Comparison of ENCODE assay signal across 1 cellular context in genomic region chr19:16449330-16449961, GRCh38.
TF ChIP-seq lines count a peak whose summit lies in the region.

No MANE protein-coding gene starts in this region.

TF ChIP-seq in GM12878, 131 proteins besides CTCF, POLR2A, EP300 and RAD21 (continued from another document and continues in another):
- TF ChIP-seq ATF2 (IDR thresholded peaks at IDR 0.05; ENCODE audit: low read length) (peak; percentile 85), ZNF687 (IDR thresholded peaks at IDR 0.05) (peak; percentile 59; the same call in 1 of the 2 replicates), SREBF1 (IDR thresholded peaks at IDR 0.05; ENCODE audit: low read length) (no peak), ZNF592 (IDR thresholded peaks at IDR 0.05) (peak; percentile 29; the same call in 1 of the 2 replicates), BACH1 (IDR thresholded peaks at IDR 0.05; ENCODE audit: borderline replicate concordance) (no peak), MEF2B (IDR thresholded peaks at IDR 0.05; ENCODE audit: partially characterized antibody, poor library complexity, severe bottlenecking) (peak; percentile 70), RFX5 (IDR thresholded peaks at IDR 0.05; ENCODE audit: low read depth, low read length) (no peak), TAF1 (IDR thresholded peaks at IDR 0.05; ENCODE audit: borderline replicate concordance, low read depth, low read length) (no peak), IRF4 (IDR thresholded peaks at IDR 0.05; ENCODE audit: low read depth, low read length) (0 out of 2 replicates have a peak, but pooled peaks have one; percentile 61), POLR2AphosphoS5 (IDR thresholded peaks at IDR 0.05; ENCODE audit: low read length) (peak; percentile 34; the same call in 1 of the 2 replicates), ZNF274 (IDR thresholded peaks at IDR 0.05; ENCODE audit: insufficient read depth, insufficient read length) (no peak), NBN (IDR thresholded peaks at IDR 0.05) (peak; percentile 78; the same call in 1 of the 2 replicates), MXI1 (IDR thresholded peaks at IDR 0.05; ENCODE audit: low read depth, low read length) (no peak), JUND (IDR thresholded peaks at IDR 0.05; ENCODE audit: low read depth, low read length) (no peak), TCF3 (IDR thresholded peaks at IDR 0.05; ENCODE audit: borderline replicate concordance, insufficient read depth, low read depth, low read length) (peak; percentile 73), PAX8 (IDR thresholded peaks at IDR 0.05) (no peak), SKIL (IDR thresholded peaks at IDR 0.05; ENCODE audit: low read depth, poor library complexity, severe bottlenecking) (peak; percentile 70), SUZ12 (IDR thresholded peaks at IDR 0.05; ENCODE audit: unreplicated experiment) (no peak), USF2 (IDR thresholded peaks at IDR 0.05; ENCODE audit: borderline replicate concordance, low read depth, low read length) (no peak), SP1 (IDR thresholded peaks at IDR 0.05; ENCODE audit: low read depth, low read length) (peak; percentile 50), WRNIP1 (IDR thresholded peaks at IDR 0.05; ENCODE audit: borderline replicate concordance, low read depth, low read length) (no peak), ZZZ3 (IDR thresholded peaks at IDR 0.05; ENCODE audit: control insufficient read depth, insufficient read length, low read depth) (no peak), KAT2A (conservative IDR thresholded peaks at IDR 0.05; ENCODE audit: control insufficient read depth, low read depth, low read length) (no peak), MYC (IDR thresholded peaks at IDR 0.05; ENCODE audit: insufficient read depth, insufficient read length, insufficient replicate concordance, low read length, severe bottlenecking) (no peak), MTA2 (IDR thresholded peaks at IDR 0.05; ENCODE audit: low read depth) (peak; percentile 91), TARDBP (IDR thresholded peaks at IDR 0.05; ENCODE audit: borderline replicate concordance) (no peak), BCLAF1 (IDR thresholded peaks at IDR 0.05) (no peak), ZBTB33 (IDR thresholded peaks at IDR 0.05) (no peak), SMARCA5 (IDR thresholded peaks at IDR 0.05) (peak; percentile 99), MTA3 (IDR thresholded peaks at IDR 0.05; ENCODE audit: borderline replicate concordance, low read length) (peak; percentile 59; the same call in 1 of the 2 replicates), CREM (IDR thresholded peaks at IDR 0.05; ENCODE audit: low read depth) (peak; percentile 60), SIN3A (IDR thresholded peaks at IDR 0.05; ENCODE audit: low read depth, low read length) (0 out of 2 replicates have a peak, but pooled peaks have one; percentile 49), SMC3 (IDR thresholded peaks at IDR 0.05; ENCODE audit: borderline replicate concordance, low read length) (no peak), IRF5 (IDR thresholded peaks at IDR 0.05; ENCODE audit: borderline replicate concordance) (no peak), SMAD5 (IDR thresholded peaks at IDR 0.05; ENCODE audit: low read depth) (no peak), FOS (IDR thresholded peaks at IDR 0.05; ENCODE audit: borderline replicate concordance, extremely low read depth, insufficient read length) (no peak), IKZF1 (conservative IDR thresholded peaks at IDR 0.05) (peak; percentile 57), EGR1 (IDR thresholded peaks at IDR 0.05; ENCODE audit: borderline replicate concordance in 1 of 2, low read depth in 2 of 2, low read length in 2 of 2) (no peak), ATF7 (IDR thresholded peaks at IDR 0.05; ENCODE audit: low read depth) (peak; percentile 89), ZSCAN29 (IDR thresholded peaks at IDR 0.05) (no peak; the same call in 1 of the 2 replicates), STAT1 (conservative IDR thresholded peaks at IDR 0.05) (no peak), STAT3 (IDR thresholded peaks at IDR 0.05; ENCODE audit: low read depth, low read length) (0 out of 2 replicates have a peak, but pooled peaks have one; percentile 20), BRCA1 (IDR thresholded peaks at IDR 0.05; ENCODE audit: low read depth, low read length) (no peak), PAX5 (IDR thresholded peaks at IDR 0.05; ENCODE audit: borderline replicate concordance, low read depth, low read length) (peak; percentile 83; the same call in 1 of the 2 replicates), EED (IDR thresholded peaks at IDR 0.05; ENCODE audit: low read depth) (peak; percentile 74; the same call in 1 of the 2 replicates)
